Comparison of ENCODE assay signal across 8 cellular contexts in the genomic region with DNA sequence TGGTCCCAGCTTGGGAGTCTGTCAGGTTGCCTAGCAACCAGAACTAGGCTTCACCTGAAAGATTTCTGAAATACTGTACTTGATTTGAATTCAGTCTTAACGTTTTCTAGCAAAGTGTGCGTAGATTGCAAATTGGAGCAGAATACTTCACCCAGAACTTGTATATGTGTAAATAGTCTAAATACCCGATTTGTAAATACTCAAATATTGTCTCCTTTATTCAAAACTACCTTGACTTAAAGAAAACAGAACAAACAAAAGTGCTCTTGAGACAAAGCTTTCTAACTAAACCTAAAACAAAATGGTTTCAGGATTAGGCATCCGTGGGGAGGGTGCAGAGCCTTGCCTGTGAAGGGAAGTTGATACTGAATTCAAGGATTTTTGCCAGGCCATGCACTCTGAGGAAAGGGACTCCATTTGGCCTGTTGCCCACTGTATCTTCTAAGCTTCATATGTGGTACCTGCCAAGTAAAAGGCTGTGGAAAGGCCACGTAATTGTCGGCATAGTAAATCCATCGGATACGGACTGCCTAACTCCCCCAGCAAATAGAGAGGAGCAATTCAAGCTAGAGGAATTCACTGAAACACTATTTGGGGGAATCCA. TPM values are rescaled to one million over a fixed set of nuclear protein-coding genes. Genes with fewer than 3 reads are reported as not detected.
DNase-seq lines count a peak whose midpoint lies in the region; ATAC-seq, FAIRE-seq and TF ChIP-seq lines count a peak whose summit lies in the region.

No MANE protein-coding gene starts in this region.

- H4K20me1 ChIP-seq in endothelial cell of umbilical vein (replicated peaks; ENCODE audit: control insufficient read depth, extremely low read depth, insufficient read depth, low read length) = peaks cover 6% of the 10 kb centered on the region

- CTCF ChIA-PET in activated naive CD4-positive, alpha-beta T cell treated with anti-CD3 and anti-CD28 coated beads for 36 hours (lab: Charles Lee) = interaction anchor here (0.6 to 3.4 kb wide), 10 partner anchors 9 to 273 kb away, joined by 3 to 18 read pairs (median 4); no protein-coding TSS in a partner anchor
- CTCF ChIA-PET in endothelial cell of umbilical vein (lab: Charles Lee) = interaction anchor here (0.9 to 3.9 kb wide), 7 partner anchors 11 to 198 kb away, joined by 3 to 28 read pairs (median 3); partner anchors contain the start of genes TMEM267 and ZNF131

- H3K27ac Mint-ChIP-seq in activated naive CD4-positive, alpha-beta T cell treated with anti-CD3 and anti-CD28 coated beads for 36 hours = peak overlapping the region; percentile 98

- H3K27me3 Mint-ChIP-seq in activated naive CD4-positive, alpha-beta T cell treated with anti-CD3 and anti-CD28 coated beads for 36 hours (ENCODE audit: low read depth) = no peaks in the 10 kb centered on the region

- TF ChIP-seq CTCF in endothelial cell of umbilical vein (IDR thresholded peaks at IDR 0.05; ENCODE audit: extremely low read depth in 1 of 2, insufficient read depth in 1 of 2, low read depth in 1 of 2, low read length in 2 of 2) (no peak), parathyroid adenoma (IDR thresholded peaks at IDR 0.05) (no peak)

- DNase-seq in activated naive CD4-positive, alpha-beta T cell treated with anti-CD3 and anti-CD28 coated beads for 36 hours = no peak
- no peak for DNase-seq in activated naive CD4-positive, alpha-beta T cell treated with anti-CD3 and anti-CD28 coated beads, Interleukin-2, amount 50 U/mL, for 16 hours
- peak; percentile 12 for DNase-seq in RPMI8226
- DNase-seq in endothelial cell of umbilical vein (ENCODE audit: low read depth, low spot score) = no peak

- BruUV-seq in endothelial cell of umbilical vein (replicated peaks; lab: Mats Ljungman, UMichigan) = TSS peak; percentile 96

- no peaks in the 10 kb centered on the region for H3K27me3 ChIP-seq in endothelial cell of umbilical vein (ENCODE audit: control insufficient read depth in 2 of 2, insufficient read depth in 2 of 2, low read length in 2 of 2)
- H3K27me3 ChIP-seq in parathyroid adenoma (ENCODE audit: control insufficient read depth, insufficient read depth, low read length) = no peaks in the 10 kb centered on the region

- H3K9me3 Mint-ChIP-seq in activated naive CD4-positive, alpha-beta T cell treated with anti-CD3 and anti-CD28 coated beads for 36 hours = peaks cover 10% of the 10 kb centered on the region

- peak overlapping the region; percentile 99 for H3K4me3 Mint-ChIP-seq in activated naive CD4-positive, alpha-beta T cell treated with anti-CD3 and anti-CD28 coated beads for 36 hours

- dilution Hi-C loops in endothelial cell of umbilical vein (cut with MboI; ENCODE audit: extremely low pct_ligation_motif_present, low sequenced_read_pairs) = no loop called here

- H3K79me2 ChIP-seq in endothelial cell of umbilical vein (ENCODE audit: control insufficient read depth, insufficient read depth, low read length) = peaks cover 43% of the 10 kb centered on the region
- H3K79me2 ChIP-seq in parathyroid adenoma = peaks cover 30% of the 10 kb centered on the region

- H3K4me1 ChIP-seq in endothelial cell of umbilical vein (ENCODE audit: control insufficient read depth, extremely low read depth, insufficient read depth, low read length) = peaks cover 35% of the 10 kb centered on the region
- no peaks in the 10 kb centered on the region for H3K4me1 ChIP-seq in parathyroid adenoma

- H2AFZ ChIP-seq in endothelial cell of umbilical vein (ENCODE audit: low read depth, low read length) (peak overlapping the region; percentile 12), parathyroid adenoma (peak overlapping the region; percentile 87)

- intact Hi-C loops in activated naive CD4-positive, alpha-beta T cell treated with anti-CD3 and anti-CD28 coated beads for 36 hours (cut with micrococcal nuclease) = loop anchor here (1.0 to 10.0 kb wide), 19 partner anchors 75 to 1561 kb away; partner anchors contain the start of genes ANXA2R, C5orf34, MRPS30 and NNT
- intact Hi-C loops in endothelial cell of umbilical vein (cut with micrococcal nuclease) = loop anchor here (1.0 to 10.0 kb wide), 8 partner anchors 87 to 1522 kb away; partner anchors contain the start of genes NNT, RIMOC1 and TMEM267

- POLR2A ChIA-PET in endothelial cell of umbilical vein (lab: Charles Lee) = interaction anchor here (0.9 to 2.4 kb wide), 3 partner anchors 18 to 170 kb away, joined by 3 to 12 read pairs (median 4); partner anchors contain the start of gene TMEM267

- no peak overlapping the region for H3K9ac ChIP-seq in endothelial cell of umbilical vein (replicated peaks; ENCODE audit: extremely low read depth, insufficient read depth, low read length)
- no peak overlapping the region for H3K9ac ChIP-seq in parathyroid adenoma

- H3K36me3 Mint-ChIP-seq in activated naive CD4-positive, alpha-beta T cell treated with anti-CD3 and anti-CD28 coated beads for 36 hours (ENCODE audit: low read depth) = peaks cover 37% of the 10 kb centered on the region

- H3K4me3 ChIP-seq in endothelial cell of umbilical vein (replicated peaks in 1 of 3; ENCODE audit: insufficient read depth in 1 of 3, low read depth in 1 of 3, low read length in 3 of 3) (peak overlapping the region in 1 of 3 experiments; percentile 5), parathyroid adenoma (ENCODE audit: low read depth, low read length) (peak overlapping the region; percentile 62)

- ATAC-seq in HG02610 (IDR thresholded peaks at IDR 0.05; ENCODE audit: unreplicated experiment) = no peak
- no peak for ATAC-seq in GM19023 (IDR thresholded peaks at IDR 0.05; ENCODE audit: unreplicated experiment)
- no peak for ATAC-seq in GM19452 (IDR thresholded peaks at IDR 0.05; ENCODE audit: unreplicated experiment)

- peak overlapping the region; percentile 43 for H3K27ac ChIP-seq in endothelial cell of umbilical vein (ENCODE audit: insufficient read depth, low read depth, low read length)
- H3K27ac ChIP-seq in parathyroid adenoma = peak overlapping the region; percentile 86

- no peaks in the 10 kb centered on the region for H3K9me1 ChIP-seq in endothelial cell of umbilical vein (replicated peaks; ENCODE audit: control insufficient read depth, extremely low read depth, insufficient read depth, low read length)

- no peak for TF ChIP-seq POLR2A in endothelial cell of umbilical vein (IDR thresholded peaks at IDR 0.05; ENCODE audit: low read depth, low read length)

- H3K9me3 ChIP-seq in endothelial cell of umbilical vein (replicated peaks; ENCODE audit: control insufficient read depth, insufficient read depth, low read length) (no peaks in the 10 kb centered on the region), parathyroid adenoma (ENCODE audit: control insufficient read depth, low read length) (no peaks in the 10 kb centered on the region)

- H3K36me3 ChIP-seq in endothelial cell of umbilical vein (ENCODE audit: control insufficient read depth in 2 of 2, extremely low read depth in 1 of 2, insufficient read depth in 2 of 2, low read length in 2 of 2) (no peaks in the 10 kb centered on the region), parathyroid adenoma (ENCODE audit: control insufficient read depth, insufficient read depth, low read length) (no peaks in the 10 kb centered on the region)

- H3K4me1 Mint-ChIP-seq in activated naive CD4-positive, alpha-beta T cell treated with anti-CD3 and anti-CD28 coated beads for 36 hours (ENCODE audit: low read depth) = peaks cover 70% of the 10 kb centered on the region

- FAIRE-seq in endothelial cell of umbilical vein (lab: Jason Lieb, UNC) = no peak

- H3K4me2 ChIP-seq in endothelial cell of umbilical vein (ENCODE audit: insufficient read depth, low read length) (peak overlapping the region; percentile 33), parathyroid adenoma (ENCODE audit: low read length) (peak overlapping the region; percentile 76)

TF ChIP-seq in endothelial cell of umbilical vein, 7 proteins besides CTCF, POLR2A, EP300 and RAD21:
- TF ChIP-seq MYC (IDR thresholded peaks at IDR 0.05; ENCODE audit: low read depth, low read length) (no peak), EZH2 (IDR thresholded peaks at IDR 0.05; ENCODE audit: borderline replicate concordance, low read depth, low read length, severe bottlenecking) (no peak), JUN (IDR thresholded peaks at IDR 0.05; ENCODE audit: borderline replicate concordance, insufficient read depth, insufficient read length, low read depth) (peak; percentile 1)

RNA-seq across cellular contexts. Expression of gene HMGCS1, which starts 0.7 kb away (rescaled TPM):
- total RNA-seq in activated naive CD4-positive, alpha-beta T cell treated with anti-CD3 and anti-CD28 coated beads for 36 hours = 100 to 1,000 TPM; 105 TPM
- total RNA-seq in endothelial cell of umbilical vein = 133 and 149 TPM in 2 replicates
- 27.8 and 43.3 TPM in 2 replicates for polyA plus RNA-seq in endothelial cell of umbilical vein
- polyA plus RNA-seq in endothelial cell of umbilical vein (2011; cell fraction: cytosol; rRNA removed) = 36.6 and 45.2 TPM in 2 replicates
- polyA plus RNA-seq in endothelial cell of umbilical vein (2011; cell fraction: nucleus; rRNA removed) = 71.9 and 107 TPM in 2 replicates
- 29.7 and 40.4 TPM in 2 replicates for polyA plus RNA-seq in endothelial cell of umbilical vein (2012)
- polyA minus RNA-seq in endothelial cell of umbilical vein = 85.2 and 95.8 TPM in 2 replicates
- polyA minus RNA-seq in endothelial cell of umbilical vein (2011; cell fraction: cytosol; rRNA and poly(A)+ RNA removed) = 17.3 TPM
- polyA minus RNA-seq in endothelial cell of umbilical vein (2011; cell fraction: nucleus; rRNA and poly(A)+ RNA removed) = 55.3 and 104 TPM in 2 replicates
